Comparison of ENCODE assay signal across 11 cellular contexts in genomic region chr9:129607026-129607397, GRCh38. TPM values are rescaled to one million over a fixed set of nuclear protein-coding genes. Genes with fewer than 3 reads are reported as not detected.
A peak's percentile ranks its signal among the peaks of the same experiment; 100 is the strongest.
DNase-seq lines count a peak whose midpoint lies in the region; ATAC-seq, FAIRE-seq and TF ChIP-seq lines count a peak whose summit lies in the region.
"Had no signal": no experiment of that assay in that cellular context is flagged by ENCODE, and none has a peak within 500 bp of the region (broad histone marks: within the 10 kb centered on the region; RNA-seq: fewer than 3 reads in every experiment).

No MANE protein-coding gene starts in this region.

- peak overlapping the region; percentile 84 for H3K27ac Mint-ChIP-seq in CD8-positive, alpha-beta T cell

- no peak overlapping the region for H3K9ac ChIP-seq in PC-3 (ENCODE audit: low read length)

- DNase-seq in CD8-positive, alpha-beta T cell, result no peak
- DNase-seq in PC-3 (no peak), esophagus muscularis mucosa (ENCODE audit: extremely low spot score) (no peak), psoas muscle (no peak), OCI-M1 (lab: John Stamatoyannopoulos, UW) (no peak), GF-D8 (lab: John Stamatoyannopoulos, UW) (no peak), HTR-8/SVneo (ENCODE audit: insufficient read length, low spot score) (no peak), germinal center (ENCODE audit: low spot score) (no peak)

- no peak overlapping the region for H3K27ac ChIP-seq in CD8-positive, alpha-beta T cell (ENCODE audit: low read depth, low read length)
- H3K27ac ChIP-seq in PC-3 (ENCODE audit: low read length), result no peak overlapping the region
- peak overlapping the region; percentile 89 to 95 (median 90) for H3K27ac ChIP-seq in esophagus muscularis mucosa (replicated peaks in 1 of 4)
- H3K27ac ChIP-seq in psoas muscle, result peak overlapping the region; percentile 59

- no peak for FAIRE-seq in HTR-8/SVneo (lab: Jason Lieb, UNC)
- FAIRE-seq: G401.6 had no signal

- H3K9me3 ChIP-seq in CD8-positive, alpha-beta T cell (ENCODE audit: low read length), result no peaks in the 10 kb centered on the region
- H3K9me3 ChIP-seq in PC-3 (ENCODE audit: low read length) (no peaks in the 10 kb centered on the region), esophagus muscularis mucosa (no peaks in the 10 kb centered on the region), psoas muscle (no peaks in the 10 kb centered on the region)

- no peak for TF ChIP-seq POLR2A in esophagus muscularis mucosa (IDR thresholded peaks at IDR 0.05; ENCODE audit: low read depth)

- no peak for TF ChIP-seq EP300 in esophagus muscularis mucosa (IDR thresholded peaks at IDR 0.05)

- H3K4me2 ChIP-seq in PC-3 (ENCODE audit: low read length), result no peak overlapping the region

- H3K4me1 ChIP-seq in CD8-positive, alpha-beta T cell (ENCODE audit: insufficient read depth, low read length), result peaks cover 30% of the 10 kb centered on the region
- H3K4me1 ChIP-seq in PC-3 (ENCODE audit: insufficient read depth, low read length) (peaks cover 8% of the 10 kb centered on the region; the same call in 1 of the 2 replicates), esophagus muscularis mucosa (peaks cover 43 to 61% (median 55%) of the 10 kb centered on the region in 4 donors), psoas muscle (peaks cover 18% of the 10 kb centered on the region)

- H3K4me1 Mint-ChIP-seq in CD8-positive, alpha-beta T cell (ENCODE audit: low read depth), result peaks cover 39% of the 10 kb centered on the region

- H3K9me2 ChIP-seq in PC-3 (replicated peaks; ENCODE audit: low read length), result no peaks in the 10 kb centered on the region

- H3K36me3 Mint-ChIP-seq in CD8-positive, alpha-beta T cell, result peaks cover 2% of the 10 kb centered on the region
- H3K36me3 Mint-ChIP-seq: activated naive CD8-positive, alpha-beta T cell had no signal

- POLR2A ChIA-PET in CD8-positive, alpha-beta T cell (lab: Charles Lee), result interaction anchor here (1.7 kb wide), 1 partner anchor 371 kb away, joined by 7 read pairs; no protein-coding TSS in a partner anchor
- POLR2A ChIA-PET in PC-3 (lab: Charles Lee; ENCODE audit: unreplicated experiment), result no interaction called here

- H3K27me3 ChIP-seq in CD8-positive, alpha-beta T cell (ENCODE audit: insufficient read depth, low read length), result no peaks in the 10 kb centered on the region
- H3K27me3 ChIP-seq in PC-3 (ENCODE audit: low read length) (no peaks in the 10 kb centered on the region), esophagus muscularis mucosa (no peaks in the 10 kb centered on the region), psoas muscle (ENCODE audit: insufficient read depth in 3 of 3, low read length in 2 of 3) (no peaks in the 10 kb centered on the region)

- H3K9me3 Mint-ChIP-seq in CD8-positive, alpha-beta T cell, result no peaks in the 10 kb centered on the region

- H4K20me1 ChIP-seq in PC-3 (ENCODE audit: low read length), result no peaks in the 10 kb centered on the region

- CTCF ChIA-PET in CD8-positive, alpha-beta T cell (lab: Charles Lee), result interaction anchor here (0.9 to 6.7 kb wide), 7 partner anchors 14 to 484 kb away, joined by 3 to 53 read pairs (median 4); no protein-coding TSS in a partner anchor
- CTCF ChIA-PET in PC-3 (lab: Charles Lee), result no interaction called here

- no peak for TF ChIP-seq CTCF in CD8-positive, alpha-beta T cell (IDR thresholded peaks at IDR 0.05)
- TF ChIP-seq CTCF in PC-3 (conservative IDR thresholded peaks at IDR 0.05; ENCODE audit: low read depth, low read length) (no peak), esophagus muscularis mucosa (IDR thresholded peaks at IDR 0.05) (no peak), psoas muscle (IDR thresholded peaks at IDR 0.05) (no peak)

- H3K79me2 ChIP-seq in PC-3 (ENCODE audit: low read length), result no peaks in the 10 kb centered on the region

- no peak for ATAC-seq in CD8-positive, alpha-beta T cell
- no peak for ATAC-seq in PC-3
- ATAC-seq in psoas muscle, result no peak

- WGBS in esophagus muscularis mucosa, result 25% methylated on average over 2 of the region's 6 CpGs
- 62 to 66% (median 66%) methylated on average over 6 of the region's 6 CpGs for WGBS in psoas muscle, 3 donors

- no peak overlapping the region for H3K4me3 Mint-ChIP-seq in CD8-positive, alpha-beta T cell
- H3K4me3 Mint-ChIP-seq: activated naive CD8-positive, alpha-beta T cell had no signal

- no peaks in the 10 kb centered on the region for H3F3A ChIP-seq in PC-3 (ENCODE audit: low read length, unreplicated experiment)

- no peaks in the 10 kb centered on the region for H3K36me3 ChIP-seq in CD8-positive, alpha-beta T cell (ENCODE audit: insufficient read depth, low read length)
- H3K36me3 ChIP-seq in PC-3 (ENCODE audit: low read depth, low read length) (no peaks in the 10 kb centered on the region), esophagus muscularis mucosa (no peaks in the 10 kb centered on the region), psoas muscle (ENCODE audit: insufficient read depth in 1 of 2, low read depth in 1 of 2) (no peaks in the 10 kb centered on the region)

- intact Hi-C loops in CD8-positive, alpha-beta T cell (cut with DNase I, micrococcal nuclease), result loop anchor here (2.0 to 10.0 kb wide), 4 partner anchors 20 to 222 kb away; no protein-coding TSS in a partner anchor
- intact Hi-C loops in PC-3 (cut with micrococcal nuclease), result no loop called here
- intact Hi-C loops in esophagus muscularis mucosa (cut with DNase I), result loop anchor here (5.0 kb wide), 2 partner anchors 105 to 125 kb away; no protein-coding TSS in a partner anchor
- intact Hi-C loops in psoas muscle (cut with DNase I), result loop anchor here in 1 of 2 donors (5.0 kb wide), 1 partner anchor 225 kb away; no protein-coding TSS in a partner anchor

- BruUV-seq in PC-3 (replicated peaks; lab: Mats Ljungman, UMichigan), result TSS peak; percentile 71

- no peaks in the 10 kb centered on the region for H3K27me3 Mint-ChIP-seq in CD8-positive, alpha-beta T cell (ENCODE audit: low read depth)
- H3K27me3 Mint-ChIP-seq: activated naive CD8-positive, alpha-beta T cell had no signal

- H2AFZ ChIP-seq in PC-3 (ENCODE audit: low read length), result no peak overlapping the region

- no peak overlapping the region for H3K4me3 ChIP-seq in CD8-positive, alpha-beta T cell (ENCODE audit: low read depth, low read length)
- H3K4me3 ChIP-seq in PC-3 (ENCODE audit: low read length) (no peak overlapping the region), esophagus muscularis mucosa (no peak overlapping the region), psoas muscle (no peak overlapping the region)

RNA-seq across cellular contexts. Expression of gene C9orf50, which starts 13.9 kb away (rescaled TPM):
- under 1 TPM in 1 of 2 experiments, not detected in 1; 0.19 TPM for total RNA-seq in CD8-positive, alpha-beta T cell
- total RNA-seq in PC-3 (2014; rRNA removed) (not detected in 2 replicates), esophagus muscularis mucosa (under 1 TPM in 1 of 4 donors, not detected in 3; 0.34 TPM), psoas muscle (not detected)
- not detected for polyA plus RNA-seq in psoas muscle
- total RNA-seq: glomerular endothelial cell had no signal

RNA-seq across cellular contexts. Expression of gene NTMT1, which starts 19.0 kb away (rescaled TPM):
- total RNA-seq in CD8-positive, alpha-beta T cell, result 10 to 100 TPM; 48.1 to 51.1 TPM
- total RNA-seq in PC-3 (2014; rRNA removed) (50.2 and 60.6 TPM in 2 replicates), esophagus muscularis mucosa (10 to 100 TPM; 20.3 to 33.3 (median 31.9) TPM), psoas muscle (10 to 100 TPM; 67.5 to 98.2 (median 72.0) TPM)
- 100 to 1,000 TPM in 2 of 3 donors, 10 to 100 TPM in 1; 92.9 to 178 (median 112) TPM for polyA plus RNA-seq in psoas muscle

RNA-seq across cellular contexts. Expression of gene ASB6, which starts 34.9 kb away (rescaled TPM):
- 10 to 100 TPM; 39.9 to 42.0 TPM for total RNA-seq in CD8-positive, alpha-beta T cell
- 19.1 and 20.8 TPM in 2 replicates for total RNA-seq in PC-3 (2014; rRNA removed)
- total RNA-seq in esophagus muscularis mucosa, result 10 to 100 TPM; 13.3 to 30.0 (median 22.0) TPM
- 10 to 100 TPM in 1 of 4 donors, 1 to 10 TPM in 3; 6.3 to 11.9 (median 8.6) TPM for total RNA-seq in psoas muscle
- 10 to 100 TPM in 2 of 3 donors, 1 to 10 TPM in 1; 8.0 to 20.2 (median 14.9) TPM for polyA plus RNA-seq in psoas muscle

RNA-seq across cellular contexts. Expression of gene PRRX2, which starts 58.4 kb away (rescaled TPM):
- total RNA-seq in CD8-positive, alpha-beta T cell, result not detected
- total RNA-seq in PC-3 (2014; rRNA removed), result 0.47 and 1.3 TPM in 2 replicates
- total RNA-seq in esophagus muscularis mucosa, result 10 to 100 TPM in 2 of 4 donors, 1 to 10 TPM in 2; 1.7 to 13.1 (median 6.2) TPM
- total RNA-seq in psoas muscle, result 1 to 10 TPM in 1 of 4 donors, under 1 TPM in 3; 0.27 to 1.1 (median 0.50) TPM
- polyA plus RNA-seq in psoas muscle, result under 1 TPM; 0.03 to 0.52 (median 0.34) TPM
- total RNA-seq: glomerular endothelial cell had no signal

Comparison
In these comparisons a context has a peak if more than half of its experiments do, and no peak if none do; other contexts are left out.
1. H3K27ac ChIP-seq: peak in esophagus muscularis mucosa (4 of 4) and psoas muscle (single experiment); none in CD8-positive, alpha-beta T cell (single experiment) and PC-3 (single experiment).